8 cellular contexts compared by ENCODE assay signal in genomic region chr14:105482486-105483110, GRCh38.
DNase-seq lines count a peak whose midpoint lies in the region; ATAC-seq and TF ChIP-seq lines count a peak whose summit lies in the region.

No MANE protein-coding gene starts in this region.

- ATAC-seq in HG02852 (IDR thresholded peaks at IDR 0.05; ENCODE audit: unreplicated experiment): no peak

- H3K4me1 ChIP-seq in ACC112 (ENCODE audit: control insufficient read depth, insufficient read depth, low read length, unreplicated experiment) (peaks cover 35% of the 10 kb centered on the region), NT2/D1 (ENCODE audit: insufficient read depth, insufficient read length) (peaks cover 28% of the 10 kb centered on the region), duodenal mucosa (ENCODE audit: control insufficient read depth in 1 of 2, insufficient read depth in 2 of 2, low read length in 2 of 2) (peaks cover 48 to 67% of the 10 kb centered on the region in 2 donors)

- no peaks in the 10 kb centered on the region for H3K36me3 Mint-ChIP-seq in nephron progenitor cell (ENCODE audit: low read depth)

- no peak for TF ChIP-seq CTCF in nephron progenitor cell (IDR thresholded peaks at IDR 0.05)

- DNase-seq in NT2/D1 (ENCODE audit: low read depth, low spot score) (no peak), nephron progenitor cell (no peak), hypothalamus (lab: John Stamatoyannopoulos, UW) (no peak), hepatic stellate cell (ENCODE audit: low spot score) (no peak), MV-4-11 (lab: John Stamatoyannopoulos, UW) (no peak)

- H3K4me3 ChIP-seq in ACC112 (ENCODE audit: low read depth, low read length) (no peak overlapping the region), NT2/D1 (ENCODE audit: insufficient read length, low read depth) (no peak overlapping the region), duodenal mucosa (ENCODE audit: low read depth in 1 of 2, low read length in 2 of 2) (peak overlapping the region; percentile 25 to 43)

- peak overlapping the region; percentile 70 for H3K4me3 Mint-ChIP-seq in nephron progenitor cell

- no peaks in the 10 kb centered on the region for H3K9me3 ChIP-seq in NT2/D1 (ENCODE audit: insufficient read depth, low read length)
- H3K9me3 ChIP-seq in duodenal mucosa (ENCODE audit: control insufficient read depth in 1 of 2, low read length in 2 of 2): no peaks in the 10 kb centered on the region

- H3K27me3 ChIP-seq in ACC112 (ENCODE audit: insufficient read depth, low read length) (peaks cover 5% of the 10 kb centered on the region; the same call in 1 of the 2 replicates), NT2/D1 (ENCODE audit: insufficient read depth, insufficient read length) (peaks cover 20% of the 10 kb centered on the region), duodenal mucosa (ENCODE audit: control insufficient read depth in 1 of 2, insufficient read depth in 2 of 2, low read length in 2 of 2) (peaks cover 12 to 23% of the 10 kb centered on the region in 2 donors)

- H3K9ac ChIP-seq in NT2/D1 (ENCODE audit: insufficient read length, low read depth): peak overlapping the region; percentile 56
- peak overlapping the region; percentile 54 to 69 for H3K9ac ChIP-seq in duodenal mucosa (ENCODE audit: low read depth in 1 of 2, low read length in 2 of 2)

- H3K27ac Mint-ChIP-seq in nephron progenitor cell: peak overlapping the region; percentile 99

- H3K9me3 Mint-ChIP-seq in nephron progenitor cell: no peaks in the 10 kb centered on the region

- H3K36me3 ChIP-seq in ACC112 (ENCODE audit: insufficient read depth, low read length) (no peaks in the 10 kb centered on the region), NT2/D1 (ENCODE audit: insufficient read depth, insufficient read length, low read length) (peaks cover 6% of the 10 kb centered on the region), duodenal mucosa (ENCODE audit: control insufficient read depth in 1 of 2, insufficient read depth in 2 of 2, low read length in 2 of 2) (no peaks in the 10 kb centered on the region)

- H3K27ac ChIP-seq in ACC112 (ENCODE audit: low read depth, low read length) (peak overlapping the region; percentile 100), duodenal mucosa (ENCODE audit: low read depth, low read length) (peak overlapping the region; percentile 77)

- no peak overlapping the region for H2AFZ ChIP-seq in ACC112 (ENCODE audit: low read length, unreplicated experiment)

- H3K4me1 Mint-ChIP-seq in nephron progenitor cell: peaks cover 35% of the 10 kb centered on the region

- peaks cover 83% of the 10 kb centered on the region for H3K27me3 Mint-ChIP-seq in nephron progenitor cell (ENCODE audit: low read depth, poor library complexity)

- no peaks in the 10 kb centered on the region for H3K79me2 ChIP-seq in ACC112 (ENCODE audit: control insufficient read depth, insufficient read depth, low read length, unreplicated experiment)

Comparison
In these comparisons a context has a peak if more than half of its experiments do, and no peak if none do; other contexts are left out.
1. H3K4me3 ChIP-seq: peak in duodenal mucosa (2 of 2); none in ACC112 (single experiment) and NT2/D1 (single experiment).